In genomic region chr6:85449818-85450577, GRCh38 we compare ENCODE assay signal across 1 cellular context.
A peak's percentile ranks its signal among the peaks of the same experiment; 100 is the strongest.
TF ChIP-seq lines count a peak whose summit lies in the region.

NT5E (plus strand) TSS chr6:85450083; CDS start chr6:85450140, 57 bp downstream.

TF ChIP-seq in HepG2, 621 proteins besides CTCF, POLR2A, EP300 and RAD21 (continued from another document and continues in another):
- TF ChIP-seq, protein P1, sequence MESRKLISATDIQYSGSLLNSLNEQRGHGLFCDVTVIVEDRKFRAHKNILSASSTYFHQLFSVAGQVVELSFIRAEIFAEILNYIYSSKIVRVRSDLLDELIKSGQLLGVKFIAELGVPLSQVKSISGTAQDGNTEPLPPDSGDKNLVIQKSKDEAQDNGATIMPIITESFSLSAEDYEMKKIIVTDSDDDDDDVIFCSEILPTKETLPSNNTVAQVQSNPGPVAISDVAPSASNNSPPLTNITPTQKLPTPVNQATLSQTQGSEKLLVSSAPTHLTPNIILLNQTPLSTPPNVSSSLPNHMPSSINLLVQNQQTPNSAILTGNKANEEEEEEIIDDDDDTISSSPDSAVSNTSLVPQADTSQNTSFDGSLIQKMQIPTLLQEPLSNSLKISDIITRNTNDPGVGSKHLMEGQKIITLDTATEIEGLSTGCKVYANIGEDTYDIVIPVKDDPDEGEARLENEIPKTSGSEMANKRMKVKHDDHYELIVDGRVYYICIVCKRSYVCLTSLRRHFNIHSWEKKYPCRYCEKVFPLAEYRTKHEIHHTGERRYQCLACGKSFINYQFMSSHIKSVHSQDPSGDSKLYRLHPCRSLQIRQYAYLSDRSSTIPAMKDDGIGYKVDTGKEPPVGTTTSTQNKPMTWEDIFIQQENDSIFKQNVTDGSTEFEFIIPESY (CRISPR knock-in tag; IDR thresholded peaks at IDR 0.05) = no peak
- TF ChIP-seq ZNF234 (CRISPR knock-in tag; conservative IDR thresholded peaks at IDR 0.05) = peak; percentile 95
- TF ChIP-seq, protein P2, sequence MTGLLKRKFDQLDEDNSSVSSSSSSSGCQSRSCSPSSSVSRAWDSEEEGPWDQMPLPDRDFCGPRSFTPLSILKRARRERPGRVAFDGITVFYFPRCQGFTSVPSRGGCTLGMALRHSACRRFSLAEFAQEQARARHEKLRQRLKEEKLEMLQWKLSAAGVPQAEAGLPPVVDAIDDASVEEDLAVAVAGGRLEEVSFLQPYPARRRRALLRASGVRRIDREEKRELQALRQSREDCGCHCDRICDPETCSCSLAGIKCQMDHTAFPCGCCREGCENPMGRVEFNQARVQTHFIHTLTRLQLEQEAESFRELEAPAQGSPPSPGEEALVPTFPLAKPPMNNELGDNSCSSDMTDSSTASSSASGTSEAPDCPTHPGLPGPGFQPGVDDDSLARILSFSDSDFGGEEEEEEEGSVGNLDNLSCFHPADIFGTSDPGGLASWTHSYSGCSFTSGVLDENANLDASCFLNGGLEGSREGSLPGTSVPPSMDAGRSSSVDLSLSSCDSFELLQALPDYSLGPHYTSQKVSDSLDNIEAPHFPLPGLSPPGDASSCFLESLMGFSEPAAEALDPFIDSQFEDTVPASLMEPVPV (CRISPR knock-in tag; IDR thresholded peaks at IDR 0.05) = peak; percentile 76; the same call in 1 of the 2 replicates
- TF ChIP-seq, protein P3, sequence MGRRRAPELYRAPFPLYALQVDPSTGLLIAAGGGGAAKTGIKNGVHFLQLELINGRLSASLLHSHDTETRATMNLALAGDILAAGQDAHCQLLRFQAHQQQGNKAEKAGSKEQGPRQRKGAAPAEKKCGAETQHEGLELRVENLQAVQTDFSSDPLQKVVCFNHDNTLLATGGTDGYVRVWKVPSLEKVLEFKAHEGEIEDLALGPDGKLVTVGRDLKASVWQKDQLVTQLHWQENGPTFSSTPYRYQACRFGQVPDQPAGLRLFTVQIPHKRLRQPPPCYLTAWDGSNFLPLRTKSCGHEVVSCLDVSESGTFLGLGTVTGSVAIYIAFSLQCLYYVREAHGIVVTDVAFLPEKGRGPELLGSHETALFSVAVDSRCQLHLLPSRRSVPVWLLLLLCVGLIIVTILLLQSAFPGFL (CRISPR knock-in tag; IDR thresholded peaks at IDR 0.05) = no peak
- 0 out of 2 replicates have a peak, but pooled peaks have one; percentile 34 for TF ChIP-seq RFXAP (CRISPR knock-in tag; IDR thresholded peaks at IDR 0.05; ENCODE audit: borderline replicate concordance)
- no peak for TF ChIP-seq ZNF24 (IDR thresholded peaks at IDR 0.05)
- TF ChIP-seq, protein P4, sequence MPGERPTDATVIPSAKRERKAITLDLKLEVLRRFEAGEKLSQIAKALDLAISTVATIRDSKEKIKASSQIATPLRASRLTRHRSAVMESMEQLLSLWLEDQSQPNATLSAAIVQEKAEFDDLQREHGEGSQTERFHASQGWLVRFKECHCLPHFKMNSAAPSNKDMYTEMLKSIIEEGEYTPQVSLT (CRISPR knock-in tag; IDR thresholded peaks at IDR 0.05; ENCODE audit: borderline replicate concordance, low read depth) = no peak
- TF ChIP-seq TRIM22 (IDR thresholded peaks at IDR 0.05) = no peak
- TF ChIP-seq FOXA3 (CRISPR knock-in tag; IDR thresholded peaks at IDR 0.05) = no peak; the same call in 1 of the 2 replicates
- no peak for TF ChIP-seq ZNF644 (CRISPR knock-in tag; IDR thresholded peaks at IDR 0.05; ENCODE audit: low read depth)
- no peak for TF ChIP-seq MLLT10 (CRISPR knock-in tag; IDR thresholded peaks at IDR 0.05)
- peak; percentile 72 for TF ChIP-seq ZNF883 (CRISPR knock-in tag; IDR thresholded peaks at IDR 0.05; ENCODE audit: not compliant biosample characterization)
- TF ChIP-seq ATF3 (CRISPR knock-in tag; IDR thresholded peaks at IDR 0.05) = peak; percentile 14; the same call in 1 of the 2 replicates
- TF ChIP-seq SOX6 (IDR thresholded peaks at IDR 0.05) = no peak
- TF ChIP-seq SOX6 (CRISPR knock-in tag; IDR thresholded peaks at IDR 0.05) = peak; percentile 62; the same call in 1 of the 2 replicates
- no peak for TF ChIP-seq CENPX (CRISPR knock-in tag; IDR thresholded peaks at IDR 0.05)
- TF ChIP-seq, protein P5, sequence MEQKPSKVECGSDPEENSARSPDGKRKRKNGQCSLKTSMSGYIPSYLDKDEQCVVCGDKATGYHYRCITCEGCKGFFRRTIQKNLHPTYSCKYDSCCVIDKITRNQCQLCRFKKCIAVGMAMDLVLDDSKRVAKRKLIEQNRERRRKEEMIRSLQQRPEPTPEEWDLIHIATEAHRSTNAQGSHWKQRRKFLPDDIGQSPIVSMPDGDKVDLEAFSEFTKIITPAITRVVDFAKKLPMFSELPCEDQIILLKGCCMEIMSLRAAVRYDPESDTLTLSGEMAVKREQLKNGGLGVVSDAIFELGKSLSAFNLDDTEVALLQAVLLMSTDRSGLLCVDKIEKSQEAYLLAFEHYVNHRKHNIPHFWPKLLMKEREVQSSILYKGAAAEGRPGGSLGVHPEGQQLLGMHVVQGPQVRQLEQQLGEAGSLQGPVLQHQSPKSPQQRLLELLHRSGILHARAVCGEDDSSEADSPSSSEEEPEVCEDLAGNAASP (CRISPR knock-in tag; IDR thresholded peaks at IDR 0.05; ENCODE audit: borderline replicate concordance) = peak; percentile 80
- TF ChIP-seq, protein P6, sequence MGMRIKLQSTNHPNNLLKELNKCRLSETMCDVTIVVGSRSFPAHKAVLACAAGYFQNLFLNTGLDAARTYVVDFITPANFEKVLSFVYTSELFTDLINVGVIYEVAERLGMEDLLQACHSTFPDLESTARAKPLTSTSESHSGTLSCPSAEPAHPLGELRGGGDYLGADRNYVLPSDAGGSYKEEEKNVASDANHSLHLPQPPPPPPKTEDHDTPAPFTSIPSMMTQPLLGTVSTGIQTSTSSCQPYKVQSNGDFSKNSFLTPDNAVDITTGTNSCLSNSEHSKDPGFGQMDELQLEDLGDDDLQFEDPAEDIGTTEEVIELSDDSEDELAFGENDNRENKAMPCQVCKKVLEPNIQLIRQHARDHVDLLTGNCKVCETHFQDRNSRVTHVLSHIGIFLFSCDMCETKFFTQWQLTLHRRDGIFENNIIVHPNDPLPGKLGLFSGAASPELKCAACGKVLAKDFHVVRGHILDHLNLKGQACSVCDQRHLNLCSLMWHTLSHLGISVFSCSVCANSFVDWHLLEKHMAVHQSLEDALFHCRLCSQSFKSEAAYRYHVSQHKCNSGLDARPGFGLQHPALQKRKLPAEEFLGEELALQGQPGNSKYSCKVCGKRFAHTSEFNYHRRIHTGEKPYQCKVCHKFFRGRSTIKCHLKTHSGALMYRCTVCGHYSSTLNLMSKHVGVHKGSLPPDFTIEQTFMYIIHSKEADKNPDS (CRISPR knock-in tag; IDR thresholded peaks at IDR 0.05) = peak; percentile 41; the same call in 1 of the 2 replicates
- no peak for TF ChIP-seq MAFK (conservative IDR thresholded peaks at IDR 0.05 in 1 of 2, IDR thresholded peaks at IDR 0.05 in 1 of 2; ENCODE audit: low read length in 2 of 2)
- TF ChIP-seq TCF7 (IDR thresholded peaks at IDR 0.05; ENCODE audit: low read depth) = no peak
- no peak for TF ChIP-seq ZKSCAN5 (CRISPR knock-in tag; IDR thresholded peaks at IDR 0.05)
- peak; percentile 90 for TF ChIP-seq ARNT2 (CRISPR knock-in tag; IDR thresholded peaks at IDR 0.05; ENCODE audit: low read depth)
- no peak; the same call in 1 of the 2 replicates for TF ChIP-seq ZFP37 (CRISPR knock-in tag; IDR thresholded peaks at IDR 0.05; ENCODE audit: borderline replicate concordance)
- peak; percentile 82 for TF ChIP-seq ZNF18 (CRISPR knock-in tag; IDR thresholded peaks at IDR 0.05; ENCODE audit: insufficient replicate concordance)
- no peak for TF ChIP-seq CREB1 (IDR thresholded peaks at IDR 0.05)
- TF ChIP-seq CREB1 (CRISPR knock-in tag; IDR thresholded peaks at IDR 0.05) = no peak
- TF ChIP-seq PLRG1 (conservative IDR thresholded peaks at IDR 0.05) = no peak
- no peak for TF ChIP-seq ZNF652 (CRISPR knock-in tag; IDR thresholded peaks at IDR 0.05; ENCODE audit: borderline replicate concordance, low read depth)
- TF ChIP-seq TIGD3 (CRISPR knock-in tag; IDR thresholded peaks at IDR 0.05; ENCODE audit: borderline replicate concordance) = peak; percentile 42; the same call in 1 of the 2 replicates
- TF ChIP-seq TMF1 (CRISPR knock-in tag; IDR thresholded peaks at IDR 0.05; ENCODE audit: low read depth) = no peak
- TF ChIP-seq TBL1XR1 (IDR thresholded peaks at IDR 0.05; ENCODE audit: borderline replicate concordance, low read length, partially characterized antibody) = no peak
- no peak for TF ChIP-seq U2AF1 (optimal IDR thresholded peaks at IDR 0.05; ENCODE audit: low read depth, low read length)
- TF ChIP-seq ZNF512B (CRISPR knock-in tag; IDR thresholded peaks at IDR 0.05; ENCODE audit: borderline replicate concordance) = peak; percentile 89; the same call in 1 of the 2 replicates
- no peak; the same call in 1 of the 2 replicates for TF ChIP-seq GZF1 (CRISPR knock-in tag; IDR thresholded peaks at IDR 0.05)
- TF ChIP-seq KAT7 (CRISPR knock-in tag; IDR thresholded peaks at IDR 0.05; ENCODE audit: borderline replicate concordance) = peak; percentile 70; the same call in 1 of the 2 replicates
- peak; percentile 66; the same call in 1 of the 2 replicates for TF ChIP-seq ZNF792 (CRISPR knock-in tag; IDR thresholded peaks at IDR 0.05)
- no peak for TF ChIP-seq CEBPZ (IDR thresholded peaks at IDR 0.05; ENCODE audit: low read length)
- TF ChIP-seq ZMAT3 (CRISPR knock-in tag; conservative IDR thresholded peaks at IDR 0.05) = 0 out of 2 replicates have a peak, but pooled peaks have one; percentile 63
- 0 out of 2 replicates have a peak, but pooled peaks have one; percentile 25 for TF ChIP-seq ZSCAN12 (CRISPR knock-in tag; IDR thresholded peaks at IDR 0.05)
- peak; percentile 67; the same call in 1 of the 2 replicates for TF ChIP-seq TGIF2 (CRISPR knock-in tag; IDR thresholded peaks at IDR 0.05)
